1 cellular context compared by ENCODE assay signal in genomic region chr12:76029982-76030377, GRCh38.
A peak's percentile ranks its signal among the peaks of the same experiment; 100 is the strongest.
TF ChIP-seq lines count a peak whose summit lies in the region.

No MANE protein-coding gene starts in this region.

TF ChIP-seq in HepG2, 621 proteins besides CTCF, POLR2A, EP300 and RAD21 (continued from another document and continues in another):
- TF ChIP-seq, protein P1, sequence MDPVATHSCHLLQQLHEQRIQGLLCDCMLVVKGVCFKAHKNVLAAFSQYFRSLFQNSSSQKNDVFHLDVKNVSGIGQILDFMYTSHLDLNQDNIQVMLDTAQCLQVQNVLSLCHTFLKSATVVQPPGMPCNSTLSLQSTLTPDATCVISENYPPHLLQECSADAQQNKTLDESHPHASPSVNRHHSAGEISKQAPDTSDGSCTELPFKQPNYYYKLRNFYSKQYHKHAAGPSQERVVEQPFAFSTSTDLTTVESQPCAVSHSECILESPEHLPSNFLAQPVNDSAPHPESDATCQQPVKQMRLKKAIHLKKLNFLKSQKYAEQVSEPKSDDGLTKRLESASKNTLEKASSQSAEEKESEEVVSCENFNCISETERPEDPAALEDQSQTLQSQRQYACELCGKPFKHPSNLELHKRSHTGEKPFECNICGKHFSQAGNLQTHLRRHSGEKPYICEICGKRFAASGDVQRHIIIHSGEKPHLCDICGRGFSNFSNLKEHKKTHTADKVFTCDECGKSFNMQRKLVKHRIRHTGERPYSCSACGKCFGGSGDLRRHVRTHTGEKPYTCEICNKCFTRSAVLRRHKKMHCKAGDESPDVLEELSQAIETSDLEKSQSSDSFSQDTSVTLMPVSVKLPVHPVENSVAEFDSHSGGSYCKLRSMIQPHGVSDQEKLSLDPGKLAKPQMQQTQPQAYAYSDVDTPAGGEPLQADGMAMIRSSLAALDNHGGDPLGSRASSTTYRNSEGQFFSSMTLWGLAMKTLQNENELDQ (CRISPR knock-in tag; IDR thresholded peaks at IDR 0.05; ENCODE audit: borderline replicate concordance) = no peak
- TF ChIP-seq, protein P2, sequence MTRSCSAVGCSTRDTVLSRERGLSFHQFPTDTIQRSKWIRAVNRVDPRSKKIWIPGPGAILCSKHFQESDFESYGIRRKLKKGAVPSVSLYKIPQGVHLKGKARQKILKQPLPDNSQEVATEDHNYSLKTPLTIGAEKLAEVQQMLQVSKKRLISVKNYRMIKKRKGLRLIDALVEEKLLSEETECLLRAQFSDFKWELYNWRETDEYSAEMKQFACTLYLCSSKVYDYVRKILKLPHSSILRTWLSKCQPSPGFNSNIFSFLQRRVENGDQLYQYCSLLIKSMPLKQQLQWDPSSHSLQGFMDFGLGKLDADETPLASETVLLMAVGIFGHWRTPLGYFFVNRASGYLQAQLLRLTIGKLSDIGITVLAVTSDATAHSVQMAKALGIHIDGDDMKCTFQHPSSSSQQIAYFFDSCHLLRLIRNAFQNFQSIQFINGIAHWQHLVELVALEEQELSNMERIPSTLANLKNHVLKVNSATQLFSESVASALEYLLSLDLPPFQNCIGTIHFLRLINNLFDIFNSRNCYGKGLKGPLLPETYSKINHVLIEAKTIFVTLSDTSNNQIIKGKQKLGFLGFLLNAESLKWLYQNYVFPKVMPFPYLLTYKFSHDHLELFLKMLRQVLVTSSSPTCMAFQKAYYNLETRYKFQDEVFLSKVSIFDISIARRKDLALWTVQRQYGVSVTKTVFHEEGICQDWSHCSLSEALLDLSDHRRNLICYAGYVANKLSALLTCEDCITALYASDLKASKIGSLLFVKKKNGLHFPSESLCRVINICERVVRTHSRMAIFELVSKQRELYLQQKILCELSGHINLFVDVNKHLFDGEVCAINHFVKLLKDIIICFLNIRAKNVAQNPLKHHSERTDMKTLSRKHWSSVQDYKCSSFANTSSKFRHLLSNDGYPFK (CRISPR knock-in tag; IDR thresholded peaks at IDR 0.05; ENCODE audit: borderline replicate concordance) = no peak
- TF ChIP-seq ZNF263 (CRISPR knock-in tag; IDR thresholded peaks at IDR 0.05) (0 out of 2 replicates have a peak, but pooled peaks have one; percentile 26), ZSCAN31 (CRISPR knock-in tag; IDR thresholded peaks at IDR 0.05; ENCODE audit: low read depth) (no peak), ZNF564 (CRISPR knock-in tag; IDR thresholded peaks at IDR 0.05) (peak; percentile 51; the same call in 1 of the 2 replicates), ZNF251 (CRISPR knock-in tag; IDR thresholded peaks at IDR 0.05) (no peak), SUZ12 (IDR thresholded peaks at IDR 0.05; ENCODE audit: low read depth, low read length) (no peak), DR1 (CRISPR knock-in tag; IDR thresholded peaks at IDR 0.05) (no peak), GLMP (CRISPR knock-in tag; IDR thresholded peaks at IDR 0.05; ENCODE audit: borderline replicate concordance) (no peak), SALL2 (CRISPR knock-in tag; IDR thresholded peaks at IDR 0.05) (peak; percentile 18; the same call in 1 of the 2 replicates), HNRNPLL (IDR thresholded peaks at IDR 0.05; ENCODE audit: low read depth, low read length, poor library complexity, severe bottlenecking) (no peak), ZNF839 (CRISPR knock-in tag; IDR thresholded peaks at IDR 0.05; ENCODE audit: borderline replicate concordance) (no peak), ZNF121 (CRISPR knock-in tag; IDR thresholded peaks at IDR 0.05) (no peak), SPEN (CRISPR knock-in tag; IDR thresholded peaks at IDR 0.05; ENCODE audit: low read depth) (no peak), FOSL2 (CRISPR knock-in tag; IDR thresholded peaks at IDR 0.05) (no peak), CBX2 (IDR thresholded peaks at IDR 0.05; ENCODE audit: low read depth, low read length) (no peak), CBX2 (CRISPR knock-in tag; IDR thresholded peaks at IDR 0.05; ENCODE audit: low read depth) (no peak), ZNF326 (CRISPR knock-in tag; IDR thresholded peaks at IDR 0.05; ENCODE audit: borderline replicate concordance) (no peak), HDAC2 (CRISPR knock-in tag; IDR thresholded peaks at IDR 0.05) (no peak), MYC (CRISPR knock-in tag; IDR thresholded peaks at IDR 0.05; ENCODE audit: borderline replicate concordance) (peak; percentile 36; the same call in 1 of the 2 replicates), ZNF205 (CRISPR knock-in tag; IDR thresholded peaks at IDR 0.05) (no peak), ZNF790 (CRISPR knock-in tag; IDR thresholded peaks at IDR 0.05; ENCODE audit: borderline replicate concordance) (no peak), ZNF737 (CRISPR knock-in tag; IDR thresholded peaks at IDR 0.05; ENCODE audit: borderline replicate concordance) (no peak), PTBP1 (IDR thresholded peaks at IDR 0.05; ENCODE audit: low read depth, low read length, poor library complexity, severe bottlenecking) (no peak), ZNF383 (CRISPR knock-in tag; IDR thresholded peaks at IDR 0.05; ENCODE audit: borderline replicate concordance) (no peak), ZFP37 (CRISPR knock-in tag; IDR thresholded peaks at IDR 0.05; ENCODE audit: borderline replicate concordance) (no peak), ZNF343 (CRISPR knock-in tag; IDR thresholded peaks at IDR 0.05) (no peak; the same call in 1 of the 2 replicates), HDAC1 (CRISPR knock-in tag; IDR thresholded peaks at IDR 0.05) (0 out of 2 replicates have a peak, but pooled peaks have one; percentile 32), TARDBP (CRISPR knock-in tag; IDR thresholded peaks at IDR 0.05) (no peak), ESRRA (CRISPR knock-in tag; IDR thresholded peaks at IDR 0.05; ENCODE audit: low read depth) (no peak), ZNF639 (CRISPR knock-in tag; conservative IDR thresholded peaks at IDR 0.05) (no peak), MIER2 (CRISPR knock-in tag; IDR thresholded peaks at IDR 0.05) (no peak)
- TF ChIP-seq, protein P3, sequence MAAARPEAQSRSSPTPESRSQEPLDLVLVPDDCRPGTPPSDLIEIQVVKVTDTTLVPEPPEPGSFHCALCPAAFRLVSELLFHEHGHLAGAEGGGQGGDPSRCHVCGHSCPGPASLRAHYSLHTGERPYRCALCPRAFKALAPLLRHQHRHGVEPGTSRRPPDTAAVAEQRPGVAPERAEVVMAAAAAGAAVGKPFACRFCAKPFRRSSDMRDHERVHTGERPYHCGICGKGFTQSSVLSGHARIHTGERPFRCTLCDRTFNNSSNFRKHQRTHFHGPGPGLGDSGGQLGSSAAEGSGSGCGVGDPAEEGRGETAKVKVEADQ (CRISPR knock-in tag; IDR thresholded peaks at IDR 0.05; ENCODE audit: borderline replicate concordance) = no peak
- TF ChIP-seq, protein P4, sequence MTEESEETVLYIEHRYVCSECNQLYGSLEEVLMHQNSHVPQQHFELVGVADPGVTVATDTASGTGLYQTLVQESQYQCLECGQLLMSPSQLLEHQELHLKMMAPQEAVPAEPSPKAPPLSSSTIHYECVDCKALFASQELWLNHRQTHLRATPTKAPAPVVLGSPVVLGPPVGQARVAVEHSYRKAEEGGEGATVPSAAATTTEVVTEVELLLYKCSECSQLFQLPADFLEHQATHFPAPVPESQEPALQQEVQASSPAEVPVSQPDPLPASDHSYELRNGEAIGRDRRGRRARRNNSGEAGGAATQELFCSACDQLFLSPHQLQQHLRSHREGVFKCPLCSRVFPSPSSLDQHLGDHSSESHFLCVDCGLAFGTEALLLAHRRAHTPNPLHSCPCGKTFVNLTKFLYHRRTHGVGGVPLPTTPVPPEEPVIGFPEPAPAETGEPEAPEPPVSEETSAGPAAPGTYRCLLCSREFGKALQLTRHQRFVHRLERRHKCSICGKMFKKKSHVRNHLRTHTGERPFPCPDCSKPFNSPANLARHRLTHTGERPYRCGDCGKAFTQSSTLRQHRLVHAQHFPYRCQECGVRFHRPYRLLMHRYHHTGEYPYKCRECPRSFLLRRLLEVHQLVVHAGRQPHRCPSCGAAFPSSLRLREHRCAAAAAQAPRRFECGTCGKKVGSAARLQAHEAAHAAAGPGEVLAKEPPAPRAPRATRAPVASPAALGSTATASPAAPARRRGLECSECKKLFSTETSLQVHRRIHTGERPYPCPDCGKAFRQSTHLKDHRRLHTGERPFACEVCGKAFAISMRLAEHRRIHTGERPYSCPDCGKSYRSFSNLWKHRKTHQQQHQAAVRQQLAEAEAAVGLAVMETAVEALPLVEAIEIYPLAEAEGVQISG (CRISPR knock-in tag; IDR thresholded peaks at IDR 0.05) = no peak
- TF ChIP-seq, protein P5, sequence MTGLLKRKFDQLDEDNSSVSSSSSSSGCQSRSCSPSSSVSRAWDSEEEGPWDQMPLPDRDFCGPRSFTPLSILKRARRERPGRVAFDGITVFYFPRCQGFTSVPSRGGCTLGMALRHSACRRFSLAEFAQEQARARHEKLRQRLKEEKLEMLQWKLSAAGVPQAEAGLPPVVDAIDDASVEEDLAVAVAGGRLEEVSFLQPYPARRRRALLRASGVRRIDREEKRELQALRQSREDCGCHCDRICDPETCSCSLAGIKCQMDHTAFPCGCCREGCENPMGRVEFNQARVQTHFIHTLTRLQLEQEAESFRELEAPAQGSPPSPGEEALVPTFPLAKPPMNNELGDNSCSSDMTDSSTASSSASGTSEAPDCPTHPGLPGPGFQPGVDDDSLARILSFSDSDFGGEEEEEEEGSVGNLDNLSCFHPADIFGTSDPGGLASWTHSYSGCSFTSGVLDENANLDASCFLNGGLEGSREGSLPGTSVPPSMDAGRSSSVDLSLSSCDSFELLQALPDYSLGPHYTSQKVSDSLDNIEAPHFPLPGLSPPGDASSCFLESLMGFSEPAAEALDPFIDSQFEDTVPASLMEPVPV (CRISPR knock-in tag; IDR thresholded peaks at IDR 0.05) = no peak
- TF ChIP-seq, protein P6, sequence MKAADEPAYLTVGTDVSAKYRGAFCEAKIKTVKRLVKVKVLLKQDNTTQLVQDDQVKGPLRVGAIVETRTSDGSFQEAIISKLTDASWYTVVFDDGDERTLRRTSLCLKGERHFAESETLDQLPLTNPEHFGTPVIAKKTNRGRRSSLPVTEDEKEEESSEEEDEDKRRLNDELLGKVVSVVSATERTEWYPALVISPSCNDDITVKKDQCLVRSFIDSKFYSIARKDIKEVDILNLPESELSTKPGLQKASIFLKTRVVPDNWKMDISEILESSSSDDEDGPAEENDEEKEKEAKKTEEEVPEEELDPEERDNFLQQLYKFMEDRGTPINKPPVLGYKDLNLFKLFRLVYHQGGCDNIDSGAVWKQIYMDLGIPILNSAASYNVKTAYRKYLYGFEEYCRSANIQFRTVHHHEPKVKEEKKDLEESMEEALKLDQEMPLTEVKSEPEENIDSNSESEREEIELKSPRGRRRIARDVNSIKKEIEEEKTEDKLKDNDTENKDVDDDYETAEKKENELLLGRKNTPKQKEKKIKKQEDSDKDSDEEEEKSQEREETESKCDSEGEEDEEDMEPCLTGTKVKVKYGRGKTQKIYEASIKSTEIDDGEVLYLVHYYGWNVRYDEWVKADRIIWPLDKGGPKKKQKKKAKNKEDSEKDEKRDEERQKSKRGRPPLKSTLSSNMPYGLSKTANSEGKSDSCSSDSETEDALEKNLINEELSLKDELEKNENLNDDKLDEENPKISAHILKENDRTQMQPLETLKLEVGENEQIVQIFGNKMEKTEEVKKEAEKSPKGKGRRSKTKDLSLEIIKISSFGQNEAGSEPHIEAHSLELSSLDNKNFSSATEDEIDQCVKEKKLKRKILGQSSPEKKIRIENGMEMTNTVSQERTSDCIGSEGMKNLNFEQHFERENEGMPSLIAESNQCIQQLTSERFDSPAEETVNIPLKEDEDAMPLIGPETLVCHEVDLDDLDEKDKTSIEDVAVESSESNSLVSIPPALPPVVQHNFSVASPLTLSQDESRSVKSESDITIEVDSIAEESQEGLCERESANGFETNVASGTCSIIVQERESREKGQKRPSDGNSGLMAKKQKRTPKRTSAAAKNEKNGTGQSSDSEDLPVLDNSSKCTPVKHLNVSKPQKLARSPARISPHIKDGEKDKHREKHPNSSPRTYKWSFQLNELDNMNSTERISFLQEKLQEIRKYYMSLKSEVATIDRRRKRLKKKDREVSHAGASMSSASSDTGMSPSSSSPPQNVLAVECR (CRISPR knock-in tag; IDR thresholded peaks at IDR 0.05; ENCODE audit: borderline replicate concordance) = no peak
- TF ChIP-seq, protein P7, sequence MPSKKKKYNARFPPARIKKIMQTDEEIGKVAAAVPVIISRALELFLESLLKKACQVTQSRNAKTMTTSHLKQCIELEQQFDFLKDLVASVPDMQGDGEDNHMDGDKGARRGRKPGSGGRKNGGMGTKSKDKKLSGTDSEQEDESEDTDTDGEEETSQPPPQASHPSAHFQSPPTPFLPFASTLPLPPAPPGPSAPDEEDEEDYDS (CRISPR knock-in tag; IDR thresholded peaks at IDR 0.05) = no peak
- TF ChIP-seq, protein P8, sequence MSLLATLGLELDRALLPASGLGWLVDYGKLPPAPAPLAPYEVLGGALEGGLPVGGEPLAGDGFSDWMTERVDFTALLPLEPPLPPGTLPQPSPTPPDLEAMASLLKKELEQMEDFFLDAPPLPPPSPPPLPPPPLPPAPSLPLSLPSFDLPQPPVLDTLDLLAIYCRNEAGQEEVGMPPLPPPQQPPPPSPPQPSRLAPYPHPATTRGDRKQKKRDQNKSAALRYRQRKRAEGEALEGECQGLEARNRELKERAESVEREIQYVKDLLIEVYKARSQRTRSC (CRISPR knock-in tag; IDR thresholded peaks at IDR 0.05; ENCODE audit: low read depth) = no peak
- TF ChIP-seq, protein P9, sequence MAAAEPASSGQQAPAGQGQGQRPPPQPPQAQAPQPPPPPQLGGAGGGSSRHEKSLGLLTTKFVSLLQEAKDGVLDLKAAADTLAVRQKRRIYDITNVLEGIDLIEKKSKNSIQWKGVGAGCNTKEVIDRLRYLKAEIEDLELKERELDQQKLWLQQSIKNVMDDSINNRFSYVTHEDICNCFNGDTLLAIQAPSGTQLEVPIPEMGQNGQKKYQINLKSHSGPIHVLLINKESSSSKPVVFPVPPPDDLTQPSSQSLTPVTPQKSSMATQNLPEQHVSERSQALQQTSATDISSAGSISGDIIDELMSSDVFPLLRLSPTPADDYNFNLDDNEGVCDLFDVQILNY (CRISPR knock-in tag; conservative IDR thresholded peaks at IDR 0.05) = no peak
- TF ChIP-seq, protein P10, sequence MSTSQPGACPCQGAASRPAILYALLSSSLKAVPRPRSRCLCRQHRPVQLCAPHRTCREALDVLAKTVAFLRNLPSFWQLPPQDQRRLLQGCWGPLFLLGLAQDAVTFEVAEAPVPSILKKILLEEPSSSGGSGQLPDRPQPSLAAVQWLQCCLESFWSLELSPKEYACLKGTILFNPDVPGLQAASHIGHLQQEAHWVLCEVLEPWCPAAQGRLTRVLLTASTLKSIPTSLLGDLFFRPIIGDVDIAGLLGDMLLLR (CRISPR knock-in tag; IDR thresholded peaks at IDR 0.05) = no peak
